In genomic region chr1:10888791-10889627, GRCh38 we compare ENCODE assay signal across 13 cellular contexts.
A peak's percentile ranks its signal among the peaks of the same experiment; 100 is the strongest.
DNase-seq lines count a peak whose midpoint lies in the region; ATAC-seq, FAIRE-seq and TF ChIP-seq lines count a peak whose summit lies in the region.
"Had no signal": no experiment of that assay in that cellular context is flagged by ENCODE, and none has a peak within 500 bp of the region (broad histone marks: within the 10 kb centered on the region; RNA-seq: fewer than 3 reads in every experiment).

No MANE protein-coding gene starts in this region.

- peaks cover 31% of the 10 kb centered on the region for H3K4me1 ChIP-seq in suprapubic skin

- peak overlapping the region; percentile 27 for H3K4me3 ChIP-seq in suprapubic skin

- H3K4me3 Mint-ChIP-seq in T-helper 17 cell: peak overlapping the region; percentile 78

- H3K27ac ChIP-seq in suprapubic skin: no peak overlapping the region

- no peak for ATAC-seq in Right ventricle myocardium inferior
- ATAC-seq in T-helper 17 cell: no peak
- no peak for ATAC-seq in GM18511 (IDR thresholded peaks at IDR 0.05; ENCODE audit: unreplicated experiment)

- H3K27me3 Mint-ChIP-seq in T-helper 17 cell: peaks cover 53% of the 10 kb centered on the region

- no peak for FAIRE-seq in GM12891 (lab: Jason Lieb, UNC)
- FAIRE-seq: colon, small intestine had no signal

- peaks cover 12% of the 10 kb centered on the region for H3K4me1 Mint-ChIP-seq in T-helper 17 cell

- peaks cover 53% of the 10 kb centered on the region for H3K27me3 ChIP-seq in suprapubic skin

- no peak for TF ChIP-seq POLR2A in suprapubic skin (IDR thresholded peaks at IDR 0.05)
- no peak for TF ChIP-seq POLR2A in GM12891 (IDR thresholded peaks at IDR 0.05; ENCODE audit: low read depth, low read length)

- peaks cover 10% of the 10 kb centered on the region for H3K36me3 Mint-ChIP-seq in T-helper 17 cell (ENCODE audit: low read depth)

- DNase-seq in Right ventricle myocardium inferior (ENCODE audit: missing footprints) (peak; percentile 8), cardiac septum (ENCODE audit: low spot score) (no peak), T-helper 17 cell (no peak), islet precursor cell (peak; percentile 59), suprapubic skin (ENCODE audit: low spot score in 2 of 2) (no peak), GM12891 (ENCODE audit: insufficient read length, low spot score) (no peak), SIG-M5 (lab: John Stamatoyannopoulos, UW) (no peak)
- DNase-seq: activated naive CD4-positive, alpha-beta T cell treated with anti-CD3 and anti-CD28 coated beads, Interleukin-2, amount 50 U/mL, for 16 hours; DND-41; NCI-H510A treated with DMSO at 0.1 percent for 48 hours; small intestine had no signal

- H3K27ac Mint-ChIP-seq in T-helper 17 cell: no peak overlapping the region

- TF ChIP-seq CTCF in suprapubic skin (IDR thresholded peaks at IDR 0.05): no peak

- H3K9me3 ChIP-seq in T-helper 17 cell (ENCODE audit: control insufficient read depth, low read length, poor library complexity, severe bottlenecking) (no peaks in the 10 kb centered on the region), suprapubic skin (no peaks in the 10 kb centered on the region)

- 30% methylated on average over 17 of the region's 66 CpGs for WGBS in suprapubic skin

- no peaks in the 10 kb centered on the region for H3K36me3 ChIP-seq in suprapubic skin

- no peak for TF ChIP-seq EP300 in suprapubic skin (IDR thresholded peaks at IDR 0.05)

- intact Hi-C loops in Right ventricle myocardium inferior (cut with DNase I) (no loop called here), cardiac septum (cut with DNase I) (no loop called here)

TF ChIP-seq in GM12891, 5 proteins besides CTCF, POLR2A, EP300 and RAD21:
- TF ChIP-seq POLR2AphosphoS5 (IDR thresholded peaks at IDR 0.05; ENCODE audit: low read depth, low read length) (no peak), PAX5 (IDR thresholded peaks at IDR 0.05; ENCODE audit: insufficient read depth, low read length, severe bottlenecking) (no peak), SPI1 (IDR thresholded peaks at IDR 0.05; ENCODE audit: low read depth, low read length) (no peak), POU2F2 (IDR thresholded peaks at IDR 0.05; ENCODE audit: low read depth, low read length) (no peak), TAF1 (IDR thresholded peaks at IDR 0.05; ENCODE audit: low read depth, low read length) (no peak)

Comparison
In these comparisons a context has a peak if more than half of its experiments do, and no peak if none do; other contexts are left out.
1. DNase-seq: peak in Right ventricle myocardium inferior (single experiment) and islet precursor cell (single experiment); none in cardiac septum (single experiment), T-helper 17 cell (0 of 3), suprapubic skin (0 of 2), GM12891 (single experiment) and SIG-M5 (single experiment).